ENCODE assay signal across 13 cellular contexts in the genomic region with DNA sequence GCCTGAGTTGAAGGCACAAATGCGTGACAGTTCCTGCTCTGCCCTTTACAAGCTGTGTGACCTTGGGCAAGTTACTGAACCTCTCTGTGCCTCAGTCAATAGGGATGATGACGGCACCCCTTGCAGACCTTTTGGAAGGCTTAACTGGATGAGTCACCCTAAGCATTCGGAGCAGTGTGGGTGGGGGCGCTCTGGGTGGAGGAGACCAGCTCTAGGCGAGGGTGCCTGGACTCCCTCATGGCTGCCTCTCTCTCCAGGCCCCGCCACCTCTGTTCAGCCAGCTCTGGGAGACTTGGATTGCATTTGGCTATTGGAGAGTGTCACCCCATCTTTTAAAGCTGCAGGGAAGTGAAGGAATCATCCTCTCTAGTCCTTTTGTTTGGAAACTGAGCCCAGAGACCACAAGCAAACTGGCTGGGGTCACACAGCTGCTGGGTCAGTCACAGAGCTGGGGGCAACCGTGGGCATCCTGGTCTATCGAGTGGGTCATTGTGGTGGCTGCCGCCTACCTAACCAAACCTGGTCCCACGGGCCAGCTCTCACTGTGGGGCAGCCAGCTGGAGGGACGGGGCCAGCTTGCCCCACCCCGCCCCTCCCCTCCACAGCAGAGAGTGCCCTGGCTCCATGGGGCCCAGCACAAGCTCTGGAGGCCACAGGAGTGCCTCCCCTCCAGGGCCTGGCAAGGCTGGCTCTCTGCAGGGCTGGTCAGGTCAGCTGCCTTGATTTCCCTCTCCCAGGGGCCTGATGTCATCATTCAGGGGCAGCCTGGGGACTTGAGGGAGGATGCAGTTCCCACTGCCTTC. TPM values are rescaled to one million over a fixed set of nuclear protein-coding genes. Genes with fewer than 3 reads are reported as not detected.
DNase-seq lines count a peak whose midpoint lies in the region; ATAC-seq, FAIRE-seq and TF ChIP-seq lines count a peak whose summit lies in the region.
"Had no signal": no experiment of that assay in that cellular context is flagged by ENCODE, and none has a peak within 500 bp of the region (broad histone marks: within the 10 kb centered on the region; RNA-seq: fewer than 3 reads in every experiment).

No MANE protein-coding gene starts in this region.

- TF ChIP-seq POLR2A in HepG2 (IDR thresholded peaks at IDR 0.05; ENCODE audit: insufficient read depth in 1 of 2, low read depth in 2 of 2, low read length in 2 of 2) (no peak), vagina (IDR thresholded peaks at IDR 0.05) (no peak)

- H4K20me1 ChIP-seq in HepG2 (ENCODE audit: insufficient read depth, low read length) = peaks cover 17% of the 10 kb centered on the region

- FAIRE-seq in HepG2 (lab: Jason Lieb, UNC) = no peak
- FAIRE-seq: GM12891 had no signal

- ATAC-seq in right cardiac atrium (peak; percentile 36 to 53), HepG2 (no peak), GM18519 (IDR thresholded peaks at IDR 0.05; ENCODE audit: low FRiP score, unreplicated experiment) (no peak)

- no peaks in the 10 kb centered on the region for H3K9me3 ChIP-seq in right cardiac atrium (ENCODE audit: control insufficient read depth, low read length)
- no peaks in the 10 kb centered on the region for H3K9me3 ChIP-seq in HepG2 (ENCODE audit: low read length)
- H3K9me3 ChIP-seq in vagina = no peaks in the 10 kb centered on the region
- H3K9me3 ChIP-seq: ovary had no signal

- H3K27ac ChIP-seq in right cardiac atrium (ENCODE audit: low read length) = no peak overlapping the region
- H3K27ac ChIP-seq in HepG2 (ENCODE audit: extremely low read length, insufficient read depth, low read length) = no peak overlapping the region
- H3K27ac ChIP-seq in vagina = peak overlapping the region; percentile 28
- H3K27ac ChIP-seq: ovary had no signal

- in situ Hi-C loops in HepG2 (cut with HindIII; ENCODE audit: extremely low pct_ligation_motif_present, low pct_unique_long_range_greater_than_20kb) = no loop called here

- no peak overlapping the region for H3K9ac ChIP-seq in HepG2 (ENCODE audit: insufficient read depth, low read depth, low read length)

- POLR2A ChIA-PET in HepG2 (lab: Yijun Ruan, JAX) = no interaction called here

- WGBS in right cardiac atrium = 79% methylated on average over 12 of the region's 12 CpGs
- WGBS in HepG2 (ENCODE audit: low lambda C conversion rate) = 86% methylated on average over 10 of the region's 12 CpGs

- CTCF ChIA-PET in HepG2 (lab: Yijun Ruan, JAX; ENCODE audit: low intra/inter-chr PET ratio, low total read pairs) = no interaction called here

- H2AFZ ChIP-seq in HepG2 (ENCODE audit: low read length) = no peak overlapping the region

- no peak overlapping the region for H3K4me3 ChIP-seq in right cardiac atrium (ENCODE audit: low read length)
- no peak overlapping the region for H3K4me3 ChIP-seq in HepG2 (replicated peaks in 1 of 3; ENCODE audit: insufficient read depth in 1 of 3, low read depth in 2 of 3, low read length in 3 of 3)
- no peak overlapping the region for H3K4me3 ChIP-seq in vagina
- H3K4me3 ChIP-seq: ovary had no signal

- H3K36me3 ChIP-seq in HepG2 (replicated peaks in 1 of 2; ENCODE audit: control insufficient read depth in 1 of 2, insufficient read depth in 2 of 2, low read length in 2 of 2) = no peaks in the 10 kb centered on the region; a peak in 2 of 5 replicates
- no peaks in the 10 kb centered on the region for H3K36me3 ChIP-seq in vagina
- H3K36me3 ChIP-seq: ovary had no signal

- no peak overlapping the region for H3K4me2 ChIP-seq in HepG2 (ENCODE audit: low read depth, low read length)

- H3K27me3 ChIP-seq in right cardiac atrium (ENCODE audit: control insufficient read depth, insufficient read depth) (no peaks in the 10 kb centered on the region), HepG2 (ENCODE audit: control insufficient read depth in 1 of 2, insufficient read depth in 2 of 2, low read length in 2 of 2) (no peaks in the 10 kb centered on the region), vagina (no peaks in the 10 kb centered on the region)
- H3K27me3 ChIP-seq: ovary had no signal

- TF ChIP-seq EP300 in HepG2 (IDR thresholded peaks at IDR 0.05; ENCODE audit: low read depth in 2 of 2, low read length in 2 of 2) = no peak
- TF ChIP-seq EP300 in HepG2 (CRISPR knock-in tag; IDR thresholded peaks at IDR 0.05; ENCODE audit: borderline replicate concordance) = no peak

- peaks cover 17% of the 10 kb centered on the region for H3K79me2 ChIP-seq in HepG2 (ENCODE audit: insufficient read depth, low read length)

- TF ChIP-seq CTCF in HepG2 (CRISPR knock-in tag; IDR thresholded peaks at IDR 0.05) (no peak), vagina (IDR thresholded peaks at IDR 0.05) (no peak)

- intact Hi-C loops in right cardiac atrium (cut with DNase I) = no loop called here
- intact Hi-C loops in cardiac septum (cut with DNase I) = no loop called here
- intact Hi-C loops in HepG2 (cut with micrococcal nuclease; ENCODE audit: unreplicated experiment) = no loop called here
- intact Hi-C loops in vagina (cut with DNase I) = no loop called here

- DNase-seq in right cardiac atrium (peak in 1 of 3 donors; percentile 53), cardiac septum (ENCODE audit: low spot score) (no peak), astrocyte of the hippocampus (ENCODE audit: low read depth, low spot score) (peak; percentile 71), HepG2 (ENCODE audit: low spot score) (no peak), vagina (ENCODE audit: extremely low spot score in 2 of 2) (no peak), SK-N-DZ (ENCODE audit: low spot score) (no peak), DMS114 treated with DMSO at 0.1 percent for 48 hours (lab: John Stamatoyannopoulos, UW; ENCODE audit: unreplicated experiment) (no peak)
- DNase-seq: activated T-cell treated with anti-CD3 and anti-CD28 coated beads, Interleukin-2, amount 50 U/mL, for 24 hours; DMS153; ovary; T-helper 1 cell had no signal

- H3K4me1 ChIP-seq in right cardiac atrium (ENCODE audit: control insufficient read depth, insufficient read depth, low read length) (no peaks in the 10 kb centered on the region), HepG2 (ENCODE audit: insufficient read depth, low read length) (peaks cover 6% of the 10 kb centered on the region; the same call in 1 of the 2 replicates), vagina (peaks cover 19% of the 10 kb centered on the region)

- no peak for TF ChIP-seq RAD21 in HepG2 (CRISPR knock-in tag; IDR thresholded peaks at IDR 0.05)

- BruUV-seq in HepG2 (replicated peaks; lab: Mats Ljungman, UMichigan) = no TSS peak

TF ChIP-seq in HepG2, 621 proteins besides CTCF, POLR2A, EP300 and RAD21:
- TF ChIP-seq RFX1 (IDR thresholded peaks at IDR 0.05) (no peak), ZMYM3 (CRISPR knock-in tag; IDR thresholded peaks at IDR 0.05) (peak; percentile 90), ZNF768 (CRISPR knock-in tag; IDR thresholded peaks at IDR 0.05) (peak; percentile 98), ZFP36 (IDR thresholded peaks at IDR 0.05; ENCODE audit: borderline replicate concordance, low read depth, low read length, partially characterized antibody) (peak; percentile 71)
- TF ChIP-seq, protein P1, sequence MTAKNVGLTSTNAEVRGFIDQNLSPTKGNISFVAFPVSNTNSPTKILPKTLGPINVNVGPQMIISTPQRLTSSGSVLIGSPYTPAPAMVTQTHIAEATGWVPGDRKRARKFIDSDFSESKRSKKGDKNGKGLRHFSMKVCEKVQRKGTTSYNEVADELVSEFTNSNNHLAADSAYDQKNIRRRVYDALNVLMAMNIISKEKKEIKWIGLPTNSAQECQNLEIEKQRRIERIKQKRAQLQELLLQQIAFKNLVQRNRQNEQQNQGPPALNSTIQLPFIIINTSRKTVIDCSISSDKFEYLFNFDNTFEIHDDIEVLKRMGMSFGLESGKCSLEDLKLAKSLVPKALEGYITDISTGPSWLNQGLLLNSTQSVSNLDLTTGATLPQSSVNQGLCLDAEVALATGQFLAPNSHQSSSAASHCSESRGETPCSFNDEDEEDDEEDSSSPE (CRISPR knock-in tag; IDR thresholded peaks at IDR 0.05) = no peak
TF ChIP-seq in HepG2: peak in this region for 3.

RNA-seq across cellular contexts. Expression of a gene that starts 20.2 kb away (rescaled TPM):
- total RNA-seq in right cardiac atrium (10 to 100 TPM; 70.8 to 99.8 (median 92.5) TPM), cardiac septum (56.4 TPM), HepG2 (2016; rRNA removed; fragmentation: Illumina TruSeq; extraction: Trizol) (16.1 and 19.5 TPM in 2 replicates), vagina (80.8 TPM)
- polyA plus RNA-seq in right cardiac atrium (40.3 TPM), HepG2 (2011; rRNA removed) (31.2 and 37.7 TPM in 2 replicates)
- 13.0 and 16.7 TPM in 2 replicates for total RNA-seq in HepG2 (2016; cell fraction: cytosol; rRNA removed; fragmentation: Illumina TruSeq; extraction: Trizol; ENCODE audit: low read depth)
- 15.4 and 17.4 TPM in 2 replicates for total RNA-seq in HepG2 (2016; cell fraction: insoluble cytoplasmic fraction; rRNA removed; fragmentation: Illumina TruSeq; extraction: Trizol)
- total RNA-seq in HepG2 (2016; cell fraction: membrane; rRNA removed; fragmentation: Illumina TruSeq; extraction: Trizol) = 18.2 and 21.4 TPM in 2 replicates
- 31.6 and 33.0 TPM in 2 replicates for total RNA-seq in HepG2 (2016; cell fraction: nucleus; rRNA removed; fragmentation: Illumina TruSeq; extraction: Trizol)
- 20.9 and 26.7 TPM in 2 replicates for polyA plus RNA-seq in HepG2 (2011; cell fraction: cytosol; rRNA removed)
- polyA plus RNA-seq in HepG2 (2011; cell fraction: nucleus; rRNA removed) = 132 and 135 TPM in 2 replicates
- polyA plus RNA-seq in HepG2 (2012) = 43.5 and 43.7 TPM in 2 replicates
- 1.4 and 1.7 TPM in 2 replicates for polyA plus RNA-seq in HepG2 (2016; cell fraction: cytosol; fragmentation: Illumina TruSeq; extraction: Trizol; ENCODE audit: low read depth)
- 22.8 and 30.2 TPM in 2 replicates for polyA plus RNA-seq in HepG2 (2016; cell fraction: insoluble cytoplasmic fraction; fragmentation: Illumina TruSeq; extraction: Trizol; ENCODE audit: low read depth)
- polyA plus RNA-seq in HepG2 (2016; cell fraction: membrane; fragmentation: Illumina TruSeq; extraction: Trizol; ENCODE audit: low read depth) = 4.4 and 5.4 TPM in 2 replicates
- polyA plus RNA-seq in HepG2 (2016; cell fraction: nucleus; fragmentation: Illumina TruSeq; extraction: Trizol; ENCODE audit: insufficient read depth, low read depth) = 70.9 and 78.3 TPM in 2 replicates
- polyA minus RNA-seq in HepG2 (2011; rRNA and poly(A)+ RNA removed; ENCODE audit: low replicate concordance) = 24.8 and 50.4 TPM in 2 replicates
- 36.3 and 45.8 TPM in 2 replicates for polyA minus RNA-seq in HepG2 (2011; cell fraction: cytosol; rRNA and poly(A)+ RNA removed)
- polyA minus RNA-seq in HepG2 (2011; cell fraction: nucleus; rRNA and poly(A)+ RNA removed) = 83.8 and 96.8 TPM in 2 replicates
- 51.5 and 62.6 TPM in 2 replicates for polyA plus RNA-seq in SK-N-DZ (2014; cell fraction: cytosol; rRNA removed)
- polyA plus RNA-seq in SK-N-DZ (2014; cell fraction: nucleus; rRNA removed) = 114 and 225 TPM in 2 replicates

Comparison
In these comparisons a context has a peak if more than half of its experiments do, and no peak if none do; other contexts are left out.
1. ATAC-seq: peak in right cardiac atrium (2 of 2); none in HepG2 (single experiment) and GM18519 (single experiment).